22 cellular contexts compared by ENCODE assay signal in the genomic region with DNA sequence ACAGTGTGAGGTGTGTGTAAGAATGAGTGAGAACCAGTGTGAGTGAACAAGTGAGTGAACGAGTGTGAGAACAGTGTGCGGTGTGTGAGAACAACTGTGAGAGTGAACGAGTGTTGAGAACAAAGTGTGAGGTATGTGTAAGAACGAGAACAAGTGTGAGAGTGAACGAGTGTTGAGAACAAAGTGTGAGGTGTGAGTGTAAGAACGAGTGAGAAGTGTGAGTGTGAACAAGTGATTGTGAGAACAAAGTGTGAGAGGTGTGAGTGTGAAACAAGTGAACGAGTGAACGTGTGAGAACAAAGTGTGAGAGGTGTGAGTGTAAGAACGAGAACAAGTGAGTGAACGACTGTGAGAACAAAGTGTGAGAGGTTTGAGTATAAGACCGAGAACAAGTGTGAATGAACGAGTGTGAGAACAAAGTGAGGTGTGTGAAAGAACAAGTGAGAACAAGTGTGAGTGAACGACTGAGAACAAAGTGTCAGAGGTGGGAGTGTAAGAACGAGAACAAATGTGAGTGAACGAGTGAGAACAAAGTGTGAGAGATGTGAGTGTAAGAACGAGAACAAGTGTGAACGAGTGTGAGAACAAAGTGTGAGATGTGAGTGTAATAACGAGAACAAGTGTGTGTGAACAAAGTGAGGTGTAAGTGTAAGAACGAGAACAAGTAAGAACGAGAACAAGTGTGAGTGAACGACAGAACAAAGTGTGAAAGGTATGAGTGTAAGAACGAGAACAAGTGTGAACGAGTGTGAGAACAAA.
"Had no signal": no experiment of that assay in that cellular context is flagged by ENCODE, and none has a peak within 500 bp of the region (broad histone marks: within the 10 kb centered on the region; RNA-seq: fewer than 3 reads in every experiment).

No MANE protein-coding gene starts in this region.

- FAIRE-seq: kidney had no signal

- H3K4me3 ChIP-seq: colonic mucosa, dorsolateral prefrontal cortex, heart right ventricle, lower lobe of right lung, prostate gland, skin epidermis, suprapubic skin, tibial nerve had no signal

- H3K4me1 ChIP-seq: colonic mucosa had no signal

- DNase-seq: activated CD4-positive, alpha-beta T cell treated with anti-CD3 and anti-CD28 coated beads for 36 hours; activated CD4-positive, alpha-beta T cell treated with anti-CD3 and anti-CD28 coated beads, Interleukin-2, amount 50 U/mL, for 4 hours; activated CD8-positive, alpha-beta memory T cell treated with anti-CD3 and anti-CD28 coated beads for 24 hours; activated CD8-positive, alpha-beta memory T cell treated with anti-CD3 and anti-CD28 coated beads, Interleukin-2, amount 50 U/mL, for 4 hours; activated T-cell treated with anti-CD3 and anti-CD28 coated beads, Interleukin-2, amount 50 U/mL, for 24 hours; aorta; colonic mucosa; dorsolateral prefrontal cortex; heart right ventricle; kidney; lower lobe of right lung; natural killer cell; right cardiac atrium; stimulated activated CD4-positive, alpha-beta T cell treated with anti-CD3 and anti-CD28 coated beads, Interleukin-1b, Interleukin-23, amount 100 ng/mL, for 48 hours; stimulated activated naive CD8-positive, alpha-beta T cell treated with anti-CD3 and anti-CD28 coated beads, Interleukin-15, amount 100 ng/mL, for 72 hours; T-helper 9 cell had no signal

- H3K27ac ChIP-seq: colonic mucosa, lower lobe of right lung, prostate gland, skin epidermis, suprapubic skin had no signal

- H3K9me3 ChIP-seq: colonic mucosa, heart right ventricle, lower lobe of right lung, prostate gland, suprapubic skin, tibial nerve had no signal

- ATAC-seq: activated CD4-positive, alpha-beta T cell treated with anti-CD3 and anti-CD28 coated beads for 36 hours; activated naive CD4-positive, alpha-beta T cell treated with anti-CD3 and anti-CD28 coated beads, Interleukin-2, amount 50 U/mL, for 72 hours; activated T-helper 17 cell treated with anti-CD3 and anti-CD28 coated beads, Interleukin-2, amount 50 U/mL, for 72 hours; heart right ventricle; lower lobe of right lung; natural killer cell; right cardiac atrium; stimulated activated naive CD8-positive, alpha-beta T cell treated with anti-CD3 and anti-CD28 coated beads, Interleukin-15, amount 100 ng/mL, for 72 hours had no signal

- H3K36me3 ChIP-seq: prostate gland had no signal

- H3K27me3 ChIP-seq: colonic mucosa, dorsolateral prefrontal cortex, heart right ventricle, suprapubic skin, tibial nerve had no signal
